In the genomic region with DNA sequence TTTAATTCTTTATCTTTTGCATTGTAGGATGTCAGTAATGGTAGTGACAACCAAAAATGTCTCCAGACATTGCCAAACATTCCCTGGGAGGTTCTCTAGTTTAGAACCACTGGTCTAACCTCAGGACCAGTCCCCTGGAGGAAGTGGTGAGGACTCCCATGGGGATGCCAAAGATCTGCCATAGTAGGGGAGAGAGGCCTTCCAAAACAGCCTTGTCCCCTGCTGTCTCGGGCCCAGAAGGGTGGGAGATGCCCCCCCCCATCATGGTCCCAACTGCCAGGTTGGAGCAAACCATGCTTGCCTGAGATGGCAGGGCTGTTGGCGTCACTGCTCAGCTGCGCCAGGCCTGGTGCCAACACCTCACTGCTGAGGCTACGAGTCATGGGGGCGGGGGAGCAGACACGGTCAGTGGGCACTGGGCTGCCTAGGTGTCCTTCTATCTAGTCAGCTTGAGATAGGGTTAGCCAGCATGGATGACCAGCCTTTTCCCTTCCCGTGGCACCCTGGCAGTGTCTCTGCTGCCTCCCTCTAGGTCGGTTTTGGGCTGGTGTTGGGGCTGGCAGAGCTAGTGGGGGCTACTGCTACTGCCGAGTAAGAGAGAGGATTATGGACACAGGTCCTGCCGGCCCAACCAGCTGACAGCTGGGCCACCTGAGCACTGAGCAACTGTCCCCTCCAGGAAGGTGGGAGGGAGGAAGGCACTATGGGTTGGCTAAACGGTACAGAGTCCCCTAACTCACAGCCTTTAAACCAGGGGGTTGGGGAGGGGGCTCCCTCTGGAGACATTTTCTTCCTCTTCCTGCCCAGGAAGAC, we compare ENCODE assay signal across 11 cellular contexts. TPM values are rescaled to one million over a fixed set of nuclear protein-coding genes. Genes with fewer than 3 reads are reported as not detected.
DNase-seq lines count a peak whose midpoint lies in the region; ATAC-seq and TF ChIP-seq lines count a peak whose summit lies in the region.
"Had no signal": no experiment of that assay in that cellular context is flagged by ENCODE, and none has a peak within 500 bp of the region (broad histone marks: within the 10 kb centered on the region; RNA-seq: fewer than 3 reads in every experiment).

No MANE protein-coding gene starts in this region.

- ATAC-seq in stimulated activated naive CD8-positive, alpha-beta T cell treated with anti-CD3 and anti-CD28 coated beads, Interleukin-15, amount 100 ng/mL, for 72 hours = no peak
- ATAC-seq in GM18867 (IDR thresholded peaks at IDR 0.05; ENCODE audit: unreplicated experiment) = no peak
- ATAC-seq in gastroesophageal sphincter = no peak
- ATAC-seq: activated naive CD4-positive, alpha-beta T cell treated with anti-CD3 and anti-CD28 coated beads, Interleukin-2, amount 50 U/mL, for 72 hours; naive thymus-derived CD8-positive, alpha-beta T cell had no signal

- H3K4me1 Mint-ChIP-seq in immature natural killer cell (peaks cover 42 to 56% of the 10 kb centered on the region in 2 donors), CD14-positive monocyte (peaks cover 32% of the 10 kb centered on the region)
- peaks cover 62% of the 10 kb centered on the region for H3K4me1 Mint-ChIP-seq in stimulated activated naive CD8-positive, alpha-beta T cell treated with anti-CD3 and anti-CD28 coated beads, Interleukin-15, amount 100 ng/mL, for 72 hours

- H3K9me3 Mint-ChIP-seq in immature natural killer cell (no peaks in the 10 kb centered on the region), CD14-positive monocyte (no peaks in the 10 kb centered on the region)
- no peaks in the 10 kb centered on the region for H3K9me3 Mint-ChIP-seq in stimulated activated naive CD8-positive, alpha-beta T cell treated with anti-CD3 and anti-CD28 coated beads, Interleukin-15, amount 100 ng/mL, for 72 hours
- H3K9me3 Mint-ChIP-seq: activated naive CD4-positive, alpha-beta T cell treated with anti-CD3 and anti-CD28 coated beads, Interleukin-2, amount 50 U/mL, for 72 hours; naive thymus-derived CD8-positive, alpha-beta T cell had no signal

- peaks cover 3 to 15% (median 5%) of the 10 kb centered on the region in 3 donors for H3K27me3 Mint-ChIP-seq in immature natural killer cell (ENCODE audit: low read depth in 3 of 3)
- peaks cover 14% of the 10 kb centered on the region for H3K27me3 Mint-ChIP-seq in stimulated activated naive CD8-positive, alpha-beta T cell treated with anti-CD3 and anti-CD28 coated beads, Interleukin-15, amount 100 ng/mL, for 72 hours
- H3K27me3 Mint-ChIP-seq in CD14-positive monocyte (ENCODE audit: low read depth in 3 of 3) = peaks cover 26 to 70% (median 38%) of the 10 kb centered on the region in 3 donors
- H3K27me3 Mint-ChIP-seq: naive thymus-derived CD8-positive, alpha-beta T cell had no signal

- no peak for TF ChIP-seq CTCF in CD14-positive monocyte (IDR thresholded peaks at IDR 0.05)
- no peak for TF ChIP-seq CTCF in gastroesophageal sphincter (IDR thresholded peaks at IDR 0.05)

- no peak for TF ChIP-seq EP300 in gastroesophageal sphincter (IDR thresholded peaks at IDR 0.05)

- H3K4me1 ChIP-seq in gastroesophageal sphincter = peaks cover 0 to 46% (median 23%) of the 10 kb centered on the region in 3 donors

- 67% methylated on average over 1 of the region's 11 CpGs; no CpG with 5 or more reads in 1 of the 2 donors for WGBS in gastroesophageal sphincter (ENCODE audit: low coverage in 1 of 2), 2 donors

- H3K36me3 ChIP-seq in gastroesophageal sphincter = no peaks in the 10 kb centered on the region

- H3K4me3 Mint-ChIP-seq in immature natural killer cell = peak overlapping the region in 2 of 5 donors; percentile 29 to 38
- no peak overlapping the region for H3K4me3 Mint-ChIP-seq in stimulated activated naive CD8-positive, alpha-beta T cell treated with anti-CD3 and anti-CD28 coated beads, Interleukin-15, amount 100 ng/mL, for 72 hours
- H3K4me3 Mint-ChIP-seq in CD14-positive monocyte = peak overlapping the region in 1 of 2 donors; percentile 21

- no peaks in the 10 kb centered on the region for H3K27me3 ChIP-seq in gastroesophageal sphincter

- peak; percentile 63 for DNase-seq in activated effector memory CD4-positive, alpha-beta T cell treated with anti-CD3 and anti-CD28 coated beads, Interleukin-2, amount 50 U/mL, for 16 hours
- no peak for DNase-seq in activated effector memory CD4-positive, alpha-beta T cell treated with Interleukin-2 at 50 U/mL for 16 hours
- DNase-seq in T1000 (lab: John Stamatoyannopoulos, UW) (peak; percentile 47), immature natural killer cell (no peak), CD14-positive monocyte (ENCODE audit: low spot score) (no peak)
- DNase-seq in stimulated activated naive CD8-positive, alpha-beta T cell treated with anti-CD3 and anti-CD28 coated beads, Interleukin-15, amount 100 ng/mL, for 72 hours = peak; percentile 3 to 10

- H3K4me3 ChIP-seq in gastroesophageal sphincter = no peak overlapping the region
- H3K4me3 ChIP-seq: SK-N-MC had no signal

- no peak overlapping the region for H3K27ac ChIP-seq in gastroesophageal sphincter
- H3K27ac ChIP-seq: SK-N-MC had no signal

- TF ChIP-seq POLR2A in gastroesophageal sphincter (IDR thresholded peaks at IDR 0.05) = no peak

- intact Hi-C loops in CD14-positive monocyte (cut with micrococcal nuclease) = loop anchor here in 1 of 2 donors (5.0 kb wide), 1 partner anchor 32 kb away; no protein-coding TSS in a partner anchor

- peak overlapping the region; percentile 2 to 91 (median 30) for H3K27ac Mint-ChIP-seq in immature natural killer cell
- peak overlapping the region in 1 of 2 donors; percentile 43 for H3K27ac Mint-ChIP-seq in stimulated activated naive CD8-positive, alpha-beta T cell treated with anti-CD3 and anti-CD28 coated beads, Interleukin-15, amount 100 ng/mL, for 72 hours
- H3K27ac Mint-ChIP-seq in CD14-positive monocyte = peak overlapping the region in 1 of 7 donors; percentile 45

- H3K9me3 ChIP-seq in gastroesophageal sphincter = no peaks in the 10 kb centered on the region

- H3K36me3 Mint-ChIP-seq in immature natural killer cell = no peaks in the 10 kb centered on the region
- peaks cover 5 to 22% of the 10 kb centered on the region in 2 donors for H3K36me3 Mint-ChIP-seq in CD14-positive monocyte
- H3K36me3 Mint-ChIP-seq: activated naive CD4-positive, alpha-beta T cell treated with anti-CD3 and anti-CD28 coated beads, Interleukin-2, amount 50 U/mL, for 72 hours; naive thymus-derived CD8-positive, alpha-beta T cell had no signal

RNA-seq across cellular contexts. Expression of gene CXXC5, which starts 8.3 kb away (rescaled TPM):
- polyA plus RNA-seq in immature natural killer cell = 100 to 1,000 TPM; 339 to 410 (median 385) TPM
- 10 to 100 TPM; 33.7 to 37.2 TPM for polyA plus RNA-seq in CD14-positive monocyte
- 10 to 100 TPM; 30.0 to 50.7 (median 35.1) TPM for total RNA-seq in gastroesophageal sphincter

Comparison
In these comparisons a context has a peak if more than half of its experiments do, and no peak if none do; other contexts are left out.
1. DNase-seq: peak in activated effector memory CD4-positive, alpha-beta T cell treated with anti-CD3 and anti-CD28 coated beads, Interleukin-2, amount 50 U/mL, for 16 hours (single experiment), T1000 (single experiment) and stimulated activated naive CD8-positive, alpha-beta T cell treated with anti-CD3 and anti-CD28 coated beads, Interleukin-15, amount 100 ng/mL, for 72 hours (2 of 2); none in activated effector memory CD4-positive, alpha-beta T cell treated with Interleukin-2 at 50 U/mL for 16 hours (single experiment), immature natural killer cell (0 of 3) and CD14-positive monocyte (single experiment).
2. RNA of gene CXXC5, which starts 8.3 kb away (polyA plus RNA-seq): 339 to 410 TPM in immature natural killer cell; 33.7 to 37.2 TPM in CD14-positive monocyte; every median in the first group is over 4 times any median in the second.